In the genomic region with DNA sequence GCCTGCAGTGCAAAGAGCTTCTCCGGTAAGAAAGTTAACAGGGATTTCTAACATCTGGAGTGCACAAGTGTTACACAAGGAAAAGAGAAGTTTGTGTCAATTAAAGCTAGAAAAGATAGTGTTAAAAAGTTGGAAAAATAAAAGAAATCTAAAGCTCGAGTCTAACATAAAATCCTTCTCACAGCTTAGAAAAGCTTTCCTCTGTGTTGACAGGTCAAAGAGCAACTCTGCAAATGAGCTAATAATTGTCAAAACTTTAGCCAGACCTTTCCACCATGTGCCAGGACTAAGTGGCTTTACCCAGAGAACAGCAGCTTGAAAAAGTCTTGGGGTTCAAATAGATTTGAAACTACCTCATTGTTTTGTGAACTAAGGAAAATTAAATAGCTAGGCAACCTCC, we compare ENCODE assay signal across 23 cellular contexts. TPM values are rescaled to one million over a fixed set of nuclear protein-coding genes. Genes with fewer than 3 reads are reported as not detected.
A peak's percentile ranks its signal among the peaks of the same experiment; 100 is the strongest.
DNase-seq lines count a peak whose midpoint lies in the region; ATAC-seq, FAIRE-seq and TF ChIP-seq lines count a peak whose summit lies in the region.
"Had no signal": no experiment of that assay in that cellular context is flagged by ENCODE, and none has a peak within 500 bp of the region (broad histone marks: within the 10 kb centered on the region; RNA-seq: fewer than 3 reads in every experiment).

No MANE protein-coding gene starts in this region.

- H3K27ac Mint-ChIP-seq in Calu3 (ENCODE audit: unreplicated experiment), result peak overlapping the region; percentile 97
- no peak overlapping the region for H3K27ac Mint-ChIP-seq in WTC11

- no peaks in the 10 kb centered on the region for H3K27me3 Mint-ChIP-seq in Calu3 (ENCODE audit: unreplicated experiment)
- no peaks in the 10 kb centered on the region for H3K27me3 Mint-ChIP-seq in WTC11 (ENCODE audit: low read depth)

- ATAC-seq in WTC11 (no peak), GM19035 (IDR thresholded peaks at IDR 0.05; ENCODE audit: unreplicated experiment) (no peak)

- peak overlapping the region; percentile 45 to 54 for H3K27ac ChIP-seq in kidney (ENCODE audit: low read depth in 2 of 2, low read length in 2 of 2)
- H3K27ac ChIP-seq in small intestine (ENCODE audit: low read depth in 1 of 2, low read length in 1 of 2), result peak overlapping the region in 1 of 2 donors; percentile 58
- no peak overlapping the region for H3K27ac ChIP-seq in esophagus squamous epithelium
- H3K27ac ChIP-seq: HL-60, KMS-11 had no signal

- H3K4me1 Mint-ChIP-seq in Calu3 (ENCODE audit: low read depth, unreplicated experiment), result peaks cover 64% of the 10 kb centered on the region
- peaks cover 32% of the 10 kb centered on the region for H3K4me1 Mint-ChIP-seq in WTC11

- peaks cover 43% of the 10 kb centered on the region for H3K36me3 Mint-ChIP-seq in Calu3 (ENCODE audit: insufficient read depth, unreplicated experiment)
- no peaks in the 10 kb centered on the region for H3K36me3 Mint-ChIP-seq in WTC11

- H3K9me3 ChIP-seq in kidney (ENCODE audit: control insufficient read depth in 1 of 2, low read length in 2 of 2), result no peaks in the 10 kb centered on the region
- no peaks in the 10 kb centered on the region for H3K9me3 ChIP-seq in small intestine (ENCODE audit: control insufficient read depth, low read depth)
- H3K9me3 ChIP-seq in esophagus squamous epithelium, result no peaks in the 10 kb centered on the region
- H3K9me3 ChIP-seq: MG63, Peyer's patch had no signal

- POLR2A ChIA-PET in WTC11 (lab: Charles Lee), result no interaction called here

- CTCF ChIA-PET in Calu3 (lab: Charles Lee) (interaction anchor here (0.7 to 2.1 kb wide), 2 partner anchors 15 to 18 kb away, joined by 3 to 10 read pairs; a partner anchor contains a TSS), WTC11 (lab: Charles Lee) (interaction anchor here (1.3 kb wide), 1 partner anchor 11 kb away, joined by 7 read pairs; no protein-coding TSS in a partner anchor)

- DNase-seq in Calu3, result no peak
- no peak for DNase-seq in WTC11 (ENCODE audit: low spot score)
- DNase-seq in kidney, result no peak
- peak; percentile 65 for DNase-seq in small intestine
- DNase-seq in esophagus squamous epithelium (lab: John Stamatoyannopoulos, UW), result no peak
- DNase-seq in activated CD4-positive, alpha-beta T cell treated with anti-CD3 and anti-CD28 coated beads, Interleukin-2, amount 50 U/mL, for 1 hour, result no peak
- no peak for DNase-seq in middle frontal gyrus (ENCODE audit: extremely low spot score, low spot score)
- DNase-seq: DMS79 treated with DMSO at 0.1 percent for 48 hours, GOT3, MG63, NCI-H1092 treated with DMSO at 0.1 percent for 48 hours, NCI-H1694, NCI-H446 treated with DMSO at 0.1 percent for 48 hours, NCI-H82, Peyer's patch, SHP77 treated with DMSO at 0.1 percent for 48 hours had no signal

- H3K9me3 Mint-ChIP-seq in Calu3 (ENCODE audit: low read depth, unreplicated experiment) (no peaks in the 10 kb centered on the region), WTC11 (no peaks in the 10 kb centered on the region)

- H3K4me1 ChIP-seq in kidney (ENCODE audit: control insufficient read depth in 1 of 2, insufficient read depth in 1 of 2, low read depth in 1 of 2, low read length in 2 of 2), result peaks cover 15 to 26% of the 10 kb centered on the region in 2 donors
- peaks cover 10 to 19% of the 10 kb centered on the region in 2 donors for H3K4me1 ChIP-seq in small intestine (ENCODE audit: control insufficient read depth in 2 of 2, insufficient read depth in 1 of 2, low read depth in 1 of 2, low read length in 1 of 2)
- peaks cover 0 to 66% (median 19%) of the 10 kb centered on the region in 3 donors for H3K4me1 ChIP-seq in esophagus squamous epithelium

- BruUV-seq in Calu3 (replicated peaks; lab: Mats Ljungman, UMichigan), result no TSS peak

- no peak overlapping the region for H3K4me3 ChIP-seq in kidney (ENCODE audit: low read length in 2 of 2)
- peak overlapping the region in 1 of 2 donors; percentile 10 for H3K4me3 ChIP-seq in small intestine (ENCODE audit: low read depth in 1 of 2, low read length in 2 of 2)
- no peak overlapping the region for H3K4me3 ChIP-seq in esophagus squamous epithelium
- H3K4me3 ChIP-seq: MG63 had no signal

- no peak overlapping the region for H3K9ac ChIP-seq in kidney (ENCODE audit: low read length in 2 of 2)
- H3K9ac ChIP-seq: KMS-11 had no signal

- WGBS in small intestine, 3 donors, result 16 to 48% (median 21%) methylated on average over 2 of the region's 2 CpGs
- WGBS in esophagus squamous epithelium, 2 donors, result 63 to 66% methylated on average over 2 of the region's 2 CpGs

- H3K4me3 Mint-ChIP-seq in Calu3 (ENCODE audit: low read depth, unreplicated experiment) (peak overlapping the region; percentile 62), WTC11 (no peak overlapping the region)

- FAIRE-seq in kidney (lab: Jason Lieb, UNC) (peak; percentile 32), small intestine (lab: Jason Lieb, UNC) (no peak)
- FAIRE-seq: D721Med, G401.6, GM12891, GM19239 had no signal

- no peak for TF ChIP-seq CTCF in Calu3 (IDR thresholded peaks at IDR 0.05; ENCODE audit: unreplicated experiment)
- TF ChIP-seq CTCF in WTC11 (IDR thresholded peaks at IDR 0.05), result no peak
- no peak for TF ChIP-seq CTCF in kidney (IDR thresholded peaks at IDR 0.05; ENCODE audit: borderline replicate concordance, extremely low read depth, insufficient read depth)
- TF ChIP-seq CTCF in esophagus squamous epithelium (IDR thresholded peaks at IDR 0.05), result no peak

- intact Hi-C loops in Calu3 (cut with micrococcal nuclease; ENCODE audit: unreplicated experiment) (no loop called here), kidney (cut with DNase I) (no loop called here), esophagus squamous epithelium (cut with DNase I) (no loop called here)

- H3K36me3 ChIP-seq in kidney (ENCODE audit: control insufficient read depth in 1 of 2, insufficient read depth in 2 of 2, low read length in 2 of 2) (no peaks in the 10 kb centered on the region), small intestine (ENCODE audit: control insufficient read depth in 2 of 2, insufficient read depth in 2 of 2, low read length in 2 of 2) (no peaks in the 10 kb centered on the region), esophagus squamous epithelium (no peaks in the 10 kb centered on the region)
- H3K36me3 ChIP-seq: MG63, Peyer's patch had no signal

- no peaks in the 10 kb centered on the region for H3K27me3 ChIP-seq in small intestine (ENCODE audit: control insufficient read depth in 2 of 2, insufficient read depth in 2 of 2, low read length in 2 of 2)
- peaks cover 0 to 5% (median 0%) of the 10 kb centered on the region in 4 donors for H3K27me3 ChIP-seq in esophagus squamous epithelium
- H3K27me3 ChIP-seq: MG63, Peyer's patch had no signal

- TF ChIP-seq POLR2A in esophagus squamous epithelium (IDR thresholded peaks at IDR 0.05), result no peak

TF ChIP-seq in WTC11, 78 proteins besides CTCF, POLR2A, EP300 and RAD21:
- peak; percentile 57; the same call in 1 of the 2 replicates for TF ChIP-seq GABPB1 (CRISPR knock-in tag; IDR thresholded peaks at IDR 0.05)
- TF ChIP-seq TP53 (CRISPR knock-in tag; IDR thresholded peaks at IDR 0.05), result no peak
- TF ChIP-seq, protein P1, sequence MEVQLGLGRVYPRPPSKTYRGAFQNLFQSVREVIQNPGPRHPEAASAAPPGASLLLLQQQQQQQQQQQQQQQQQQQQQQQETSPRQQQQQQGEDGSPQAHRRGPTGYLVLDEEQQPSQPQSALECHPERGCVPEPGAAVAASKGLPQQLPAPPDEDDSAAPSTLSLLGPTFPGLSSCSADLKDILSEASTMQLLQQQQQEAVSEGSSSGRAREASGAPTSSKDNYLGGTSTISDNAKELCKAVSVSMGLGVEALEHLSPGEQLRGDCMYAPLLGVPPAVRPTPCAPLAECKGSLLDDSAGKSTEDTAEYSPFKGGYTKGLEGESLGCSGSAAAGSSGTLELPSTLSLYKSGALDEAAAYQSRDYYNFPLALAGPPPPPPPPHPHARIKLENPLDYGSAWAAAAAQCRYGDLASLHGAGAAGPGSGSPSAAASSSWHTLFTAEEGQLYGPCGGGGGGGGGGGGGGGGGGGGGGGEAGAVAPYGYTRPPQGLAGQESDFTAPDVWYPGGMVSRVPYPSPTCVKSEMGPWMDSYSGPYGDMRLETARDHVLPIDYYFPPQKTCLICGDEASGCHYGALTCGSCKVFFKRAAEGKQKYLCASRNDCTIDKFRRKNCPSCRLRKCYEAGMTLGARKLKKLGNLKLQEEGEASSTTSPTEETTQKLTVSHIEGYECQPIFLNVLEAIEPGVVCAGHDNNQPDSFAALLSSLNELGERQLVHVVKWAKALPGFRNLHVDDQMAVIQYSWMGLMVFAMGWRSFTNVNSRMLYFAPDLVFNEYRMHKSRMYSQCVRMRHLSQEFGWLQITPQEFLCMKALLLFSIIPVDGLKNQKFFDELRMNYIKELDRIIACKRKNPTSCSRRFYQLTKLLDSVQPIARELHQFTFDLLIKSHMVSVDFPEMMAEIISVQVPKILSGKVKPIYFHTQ (CRISPR knock-in tag; IDR thresholded peaks at IDR 0.05), result no peak
- no peak for TF ChIP-seq FOXK1 (CRISPR knock-in tag; IDR thresholded peaks at IDR 0.05)
- TF ChIP-seq, protein P2, sequence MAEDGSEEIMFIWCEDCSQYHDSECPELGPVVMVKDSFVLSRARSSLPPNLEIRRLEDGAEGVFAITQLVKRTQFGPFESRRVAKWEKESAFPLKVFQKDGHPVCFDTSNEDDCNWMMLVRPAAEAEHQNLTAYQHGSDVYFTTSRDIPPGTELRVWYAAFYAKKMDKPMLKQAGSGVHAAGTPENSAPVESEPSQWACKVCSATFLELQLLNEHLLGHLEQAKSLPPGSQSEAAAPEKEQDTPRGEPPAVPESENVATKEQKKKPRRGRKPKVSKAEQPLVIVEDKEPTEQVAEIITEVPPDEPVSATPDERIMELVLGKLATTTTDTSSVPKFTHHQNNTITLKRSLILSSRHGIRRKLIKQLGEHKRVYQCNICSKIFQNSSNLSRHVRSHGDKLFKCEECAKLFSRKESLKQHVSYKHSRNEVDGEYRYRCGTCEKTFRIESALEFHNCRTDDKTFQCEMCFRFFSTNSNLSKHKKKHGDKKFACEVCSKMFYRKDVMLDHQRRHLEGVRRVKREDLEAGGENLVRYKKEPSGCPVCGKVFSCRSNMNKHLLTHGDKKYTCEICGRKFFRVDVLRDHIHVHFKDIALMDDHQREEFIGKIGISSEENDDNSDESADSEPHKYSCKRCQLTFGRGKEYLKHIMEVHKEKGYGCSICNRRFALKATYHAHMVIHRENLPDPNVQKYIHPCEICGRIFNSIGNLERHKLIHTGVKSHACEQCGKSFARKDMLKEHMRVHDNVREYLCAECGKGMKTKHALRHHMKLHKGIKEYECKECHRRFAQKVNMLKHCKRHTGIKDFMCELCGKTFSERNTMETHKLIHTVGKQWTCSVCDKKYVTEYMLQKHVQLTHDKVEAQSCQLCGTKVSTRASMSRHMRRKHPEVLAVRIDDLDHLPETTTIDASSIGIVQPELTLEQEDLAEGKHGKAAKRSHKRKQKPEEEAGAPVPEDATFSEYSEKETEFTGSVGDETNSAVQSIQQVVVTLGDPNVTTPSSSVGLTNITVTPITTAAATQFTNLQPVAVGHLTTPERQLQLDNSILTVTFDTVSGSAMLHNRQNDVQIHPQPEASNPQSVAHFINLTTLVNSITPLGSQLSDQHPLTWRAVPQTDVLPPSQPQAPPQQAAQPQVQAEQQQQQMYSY (CRISPR knock-in tag; IDR thresholded peaks at IDR 0.05), result no peak

RNA-seq across cellular contexts. Expression of a gene that starts 14.8 kb away (rescaled TPM):
- total RNA-seq in Calu3 (2022), result 201 and 265 TPM in 2 replicates
- total RNA-seq in WTC11 (2021), result 39.9 to 44.8 TPM (median 41.3 TPM) in 3 replicates
- 72.8 TPM for total RNA-seq in kidney
- 9.2 TPM for polyA plus RNA-seq in kidney (ENCODE audit: insufficient read depth, low read depth, low replicate concordance)
- 10 to 100 TPM; 15.9 to 25.1 (median 16.1) TPM for polyA plus RNA-seq in small intestine
- total RNA-seq in esophagus squamous epithelium, result 10 to 100 TPM; 10.3 to 36.0 (median 20.5) TPM

Comparison
In these comparisons a context has a peak if more than half of its experiments do, and no peak if none do; other contexts are left out.
1. H3K27ac ChIP-seq: peak in kidney (2 of 2); none in esophagus squamous epithelium (0 of 4).